Comparison of ENCODE assay signal across 9 cellular contexts in genomic region chr11:118659314-118659939, GRCh38. TPM values are rescaled to one million over a fixed set of nuclear protein-coding genes. Genes with fewer than 3 reads are reported as not detected.
DNase-seq lines count a peak whose midpoint lies in the region; ATAC-seq and TF ChIP-seq lines count a peak whose summit lies in the region.
"Had no signal": no experiment of that assay in that cellular context is flagged by ENCODE, and none has a peak within 500 bp of the region (broad histone marks: within the 10 kb centered on the region; RNA-seq: fewer than 3 reads in every experiment).

No MANE protein-coding gene starts in this region.

- H3K4me3 ChIP-seq in Caco-2 (ENCODE audit: low read depth, low read length) (no peak overlapping the region), NB4 (ENCODE audit: low read depth, low read length) (no peak overlapping the region), osteoblast (ENCODE audit: insufficient read depth, low read length) (no peak overlapping the region)

- no peaks in the 10 kb centered on the region for H3K36me3 ChIP-seq in Caco-2 (ENCODE audit: control insufficient read depth, insufficient read depth, low read length)
- peaks cover 34% of the 10 kb centered on the region for H3K36me3 ChIP-seq in osteoblast (ENCODE audit: insufficient read depth, low read length)

- TF ChIP-seq CTCF in Caco-2 (IDR thresholded peaks at IDR 0.05; ENCODE audit: insufficient read depth in 1 of 2, low read depth in 1 of 2, low read length in 1 of 2, severe bottlenecking in 1 of 2, unreplicated experiment in 1 of 2) (peak; percentile 100), NB4 (IDR thresholded peaks at IDR 0.05; ENCODE audit: low read depth, low read length) (peak; percentile 97), osteoblast (IDR thresholded peaks at IDR 0.05; ENCODE audit: extremely low read depth, low read depth, low read length) (peak; percentile 86)

- TF ChIP-seq POLR2A in NB4 (IDR thresholded peaks at IDR 0.05; ENCODE audit: extremely low read depth, insufficient read length): no peak

- no peak overlapping the region for H3K4me3 Mint-ChIP-seq in Caco-2 (ENCODE audit: unreplicated experiment)
- H3K4me3 Mint-ChIP-seq: activated naive CD4-positive, alpha-beta T cell treated with anti-CD3 and anti-CD28 coated beads, Interleukin-2, amount 50 U/mL, for 24 hours had no signal

- peak; percentile 77 for ATAC-seq in GM21786 (IDR thresholded peaks at IDR 0.05; ENCODE audit: unreplicated experiment)

- H3K4me1 Mint-ChIP-seq in Caco-2 (ENCODE audit: low read depth, unreplicated experiment): peaks cover 11% of the 10 kb centered on the region
- H3K4me1 Mint-ChIP-seq: activated naive CD4-positive, alpha-beta T cell treated with anti-CD3 and anti-CD28 coated beads, Interleukin-2, amount 50 U/mL, for 24 hours had no signal

- no TSS peak for BruUV-seq in Caco-2 (replicated peaks; lab: Mats Ljungman, UMichigan)

- H3K4me2 ChIP-seq in osteoblast (ENCODE audit: insufficient read depth, low read length): peak overlapping the region; percentile 22

- no peak overlapping the region for H3K27ac ChIP-seq in osteoblast (ENCODE audit: low read depth, low read length)
- H3K27ac ChIP-seq in temporal lobe (ENCODE audit: low read depth, low read length): peak overlapping the region; percentile 27

- CTCF ChIA-PET in Caco-2 (lab: Charles Lee): interaction anchor here (0.6 to 3.3 kb wide), 13 partner anchors 11 to 309 kb away, joined by 3 to 21 read pairs (median 5); partner anchors contain the start of genes ARCN1, PHLDB1 and TREH

- intact Hi-C loops in Caco-2 (cut with micrococcal nuclease; ENCODE audit: unreplicated experiment): loop anchor here (1.0 to 10.0 kb wide), 6 partner anchors 38 to 515 kb away; partner anchors contain the start of genes PHLDB1 and UPK2

- no peaks in the 10 kb centered on the region for H3K9me3 Mint-ChIP-seq in Caco-2 (ENCODE audit: unreplicated experiment)
- H3K9me3 Mint-ChIP-seq: activated naive CD4-positive, alpha-beta T cell treated with anti-CD3 and anti-CD28 coated beads, Interleukin-2, amount 50 U/mL, for 24 hours had no signal

- H3K27me3 Mint-ChIP-seq in Caco-2 (ENCODE audit: insufficient read depth, unreplicated experiment): no peaks in the 10 kb centered on the region
- H3K27me3 Mint-ChIP-seq: activated naive CD4-positive, alpha-beta T cell treated with anti-CD3 and anti-CD28 coated beads, Interleukin-2, amount 50 U/mL, for 24 hours had no signal

- H3K4me1 ChIP-seq in Caco-2 (peaks cover 37% of the 10 kb centered on the region), osteoblast (ENCODE audit: insufficient read depth, low read length) (no peaks in the 10 kb centered on the region)

- peak overlapping the region; percentile 43 for H3K27ac Mint-ChIP-seq in Caco-2 (ENCODE audit: unreplicated experiment)
- H3K27ac Mint-ChIP-seq: activated naive CD4-positive, alpha-beta T cell treated with anti-CD3 and anti-CD28 coated beads, Interleukin-2, amount 50 U/mL, for 24 hours had no signal

- no peak overlapping the region for H2AFZ ChIP-seq in osteoblast (ENCODE audit: low read length)

- H3K79me2 ChIP-seq in osteoblast (ENCODE audit: insufficient read depth, low read length): no peaks in the 10 kb centered on the region

- POLR2A ChIA-PET in Caco-2 (lab: Charles Lee): interaction anchor here (1.0 kb wide), 1 partner anchor 131 kb away, joined by 3 read pairs; the partner anchor contains the start of gene DDX6

- H3K9me3 ChIP-seq in Caco-2: no peaks in the 10 kb centered on the region
- no peaks in the 10 kb centered on the region for H3K9me3 ChIP-seq in osteoblast (ENCODE audit: low read depth, low read length)

- peaks cover 13% of the 10 kb centered on the region for H4K20me1 ChIP-seq in osteoblast (ENCODE audit: insufficient read depth, low read length)

- DNase-seq in Caco-2 (peak; percentile 97 to 99), NB4 (ENCODE audit: low read depth) (peak; percentile 83), SK-N-DZ (ENCODE audit: low spot score) (peak; percentile 74), germinal center (ENCODE audit: low spot score) (peak; percentile 93), osteoblast (ENCODE audit: insufficient read length, low spot score, missing footprints) (peak; percentile 97)
- peak; percentile 88 for DNase-seq in activated naive CD4-positive, alpha-beta T cell treated with Interleukin-2 at 50 U/mL for 16 hours

- H3K27me3 ChIP-seq in Caco-2 (replicated peaks; ENCODE audit: control insufficient read depth, insufficient read depth, low read length) (no peaks in the 10 kb centered on the region), osteoblast (ENCODE audit: insufficient read depth, low read length) (no peaks in the 10 kb centered on the region)

- peaks cover 12% of the 10 kb centered on the region for H3K36me3 Mint-ChIP-seq in Caco-2 (ENCODE audit: insufficient read depth, unreplicated experiment)
- H3K36me3 Mint-ChIP-seq: activated naive CD4-positive, alpha-beta T cell treated with anti-CD3 and anti-CD28 coated beads, Interleukin-2, amount 50 U/mL, for 24 hours had no signal

RNA-seq across cellular contexts. Expression of gene TREH, which starts 20.0 kb away (rescaled TPM):
- total RNA-seq in Caco-2 (2022) (not detected in 2 replicates), osteoblast (not detected in 2 replicates), temporal lobe (not detected)
- not detected in 2 replicates for polyA plus RNA-seq in SK-N-DZ (2014; cell fraction: cytosol; rRNA removed)
- polyA plus RNA-seq in SK-N-DZ (2014; cell fraction: nucleus; rRNA removed): not detected in 2 replicates

RNA-seq across cellular contexts. Expression of gene PHLDB1, which starts 52.0 kb away (rescaled TPM):
- 72.1 and 73.6 TPM in 2 replicates for total RNA-seq in Caco-2 (2022)
- 15.0 and 25.3 TPM in 2 replicates for polyA plus RNA-seq in SK-N-DZ (2014; cell fraction: cytosol; rRNA removed)
- 24.2 and 28.0 TPM in 2 replicates for polyA plus RNA-seq in SK-N-DZ (2014; cell fraction: nucleus; rRNA removed)
- total RNA-seq in osteoblast: 86.9 and 96.3 TPM in 2 replicates
- 57.0 TPM for total RNA-seq in temporal lobe
